ENCODE assay signal across 28 cellular contexts in genomic region chr14:61215222-61216010, GRCh38.
DNase-seq lines count a peak whose midpoint lies in the region; ATAC-seq and TF ChIP-seq lines count a peak whose summit lies in the region.
"Had no signal": no experiment of that assay in that cellular context is flagged by ENCODE, and none has a peak within 500 bp of the region (broad histone marks: within the 10 kb centered on the region; RNA-seq: fewer than 3 reads in every experiment).

No MANE protein-coding gene starts in this region.

- no peak overlapping the region for H3K9ac ChIP-seq in SK-N-MC (ENCODE audit: insufficient read length)
- H3K9ac ChIP-seq in colonic mucosa (ENCODE audit: low read depth in 2 of 2, low read length in 2 of 2): no peak overlapping the region

- H3K4me3 ChIP-seq in SK-N-MC (no peak overlapping the region), psoas muscle (no peak overlapping the region), colonic mucosa (no peak overlapping the region)
- H3K4me3 ChIP-seq: GM12878, lower lobe of right lung had no signal

- ATAC-seq in psoas muscle (peak; percentile 80 to 91 (median 86)), HG03521 (IDR thresholded peaks at IDR 0.05; ENCODE audit: unreplicated experiment) (no peak)
- ATAC-seq: activated CD8-positive, alpha-beta T cell treated with anti-CD3 and anti-CD28 coated beads for 36 hours; GM12878; HepG2; lower lobe of right lung; natural killer cell had no signal

- H3K27me3 ChIP-seq in psoas muscle (ENCODE audit: insufficient read depth in 3 of 3, low read length in 2 of 3): no peaks in the 10 kb centered on the region
- H3K27me3 ChIP-seq in colonic mucosa: no peaks in the 10 kb centered on the region

- H3K4me1 ChIP-seq in psoas muscle (peaks cover 21% of the 10 kb centered on the region), colonic mucosa (no peaks in the 10 kb centered on the region)
- H3K4me1 ChIP-seq: lower lobe of right lung had no signal

- H3K4me3 Mint-ChIP-seq in activated T-helper 1 cell treated with anti-CD3 and anti-CD28 coated beads, Interleukin-12 subunit alpha, Interleukin-12 subunit beta, Interleukin-2, Interleukin-4 antibody, amounts not matched to agents 30 ng/mL and 10 ng/mL and 1 ng/mL, durations not matched to agents 14 hours and 24 hours and 36 hours: no peak overlapping the region
- H3K4me3 Mint-ChIP-seq: activated CD8-positive, alpha-beta T cell treated with anti-CD3 and anti-CD28 coated beads for 36 hours; activated naive CD4-positive, alpha-beta T cell treated with anti-CD3 and anti-CD28 coated beads, Interleukin-2, amount 10 ng/mL, durations not matched to agents 7 days and 5 days; natural killer cell had no signal

- peak; percentile 1 for DNase-seq in CD1c-positive myeloid dendritic cell (ENCODE audit: extremely low spot score)
- no peak for DNase-seq in SK-N-MC (ENCODE audit: low read depth, low spot score)
- DNase-seq in fibroblast of peridontal ligament (ENCODE audit: extremely low read depth): peak; percentile 73
- peak; percentile 21 to 56 for DNase-seq in psoas muscle
- DNase-seq in amygdala (lab: John Stamatoyannopoulos, UW): no peak
- no peak for DNase-seq in colonic mucosa
- no peak for DNase-seq in activated T-helper 1 cell treated with anti-CD3 and anti-CD28 coated beads, Interleukin-12 subunit alpha, Interleukin-12 subunit beta, Interleukin-2, Interleukin-4 antibody, amounts not matched to agents 30 ng/mL and 10 ng/mL and 1 ng/mL, durations not matched to agents 14 hours and 24 hours and 36 hours (ENCODE audit: low spot score)
- DNase-seq: activated CD8-positive, alpha-beta memory T cell treated with anti-CD3 and anti-CD28 coated beads, Interleukin-2, amount 50 U/mL, for 48 hours; activated CD8-positive, alpha-beta T cell treated with anti-CD3 and anti-CD28 coated beads for 36 hours; activated naive CD4-positive, alpha-beta T cell treated with anti-CD3 and anti-CD28 coated beads, Interleukin-2, amount 10 ng/mL, durations not matched to agents 7 days and 5 days; DMS 273 treated with DMSO at 0.1 percent for 48 hours; effector CD8-positive, alpha-beta T cell; H7; Karpas-422; lower lobe of right lung; MV-4-11; natural killer cell; NCI-H1436; NCI-H2081 treated with DMSO at 0.1 percent for 48 hours; NCI-H226; occipital lobe; retina; Right ventricle myocardium superior; small intestine; stimulated activated naive CD4-positive, alpha-beta T cell treated with Interleukin-2 at 50 U/mL for 16 hours had no signal

- no peaks in the 10 kb centered on the region for H3K9me3 Mint-ChIP-seq in activated T-helper 1 cell treated with anti-CD3 and anti-CD28 coated beads, Interleukin-12 subunit alpha, Interleukin-12 subunit beta, Interleukin-2, Interleukin-4 antibody, amounts not matched to agents 30 ng/mL and 10 ng/mL and 1 ng/mL, durations not matched to agents 14 hours and 24 hours and 36 hours
- H3K9me3 Mint-ChIP-seq: activated CD8-positive, alpha-beta T cell treated with anti-CD3 and anti-CD28 coated beads for 36 hours; activated naive CD4-positive, alpha-beta T cell treated with anti-CD3 and anti-CD28 coated beads, Interleukin-2, amount 10 ng/mL, durations not matched to agents 7 days and 5 days; natural killer cell had no signal

- H3K27me3 Mint-ChIP-seq in activated T-helper 1 cell treated with anti-CD3 and anti-CD28 coated beads, Interleukin-12 subunit alpha, Interleukin-12 subunit beta, Interleukin-2, Interleukin-4 antibody, amounts not matched to agents 30 ng/mL and 10 ng/mL and 1 ng/mL, durations not matched to agents 14 hours and 24 hours and 36 hours (ENCODE audit: insufficient read depth): peaks cover 21% of the 10 kb centered on the region

- no peaks in the 10 kb centered on the region for H3K9me3 ChIP-seq in SK-N-MC (ENCODE audit: low read depth, low read length)
- no peaks in the 10 kb centered on the region for H3K9me3 ChIP-seq in psoas muscle
- no peaks in the 10 kb centered on the region for H3K9me3 ChIP-seq in colonic mucosa
- H3K9me3 ChIP-seq: lower lobe of right lung had no signal

- no peaks in the 10 kb centered on the region for H3K4me1 Mint-ChIP-seq in activated T-helper 1 cell treated with anti-CD3 and anti-CD28 coated beads, Interleukin-12 subunit alpha, Interleukin-12 subunit beta, Interleukin-2, Interleukin-4 antibody, amounts not matched to agents 30 ng/mL and 10 ng/mL and 1 ng/mL, durations not matched to agents 14 hours and 24 hours and 36 hours (ENCODE audit: low read depth)
- H3K4me1 Mint-ChIP-seq: activated naive CD4-positive, alpha-beta T cell treated with anti-CD3 and anti-CD28 coated beads, Interleukin-2, amount 10 ng/mL, durations not matched to agents 7 days and 5 days; natural killer cell had no signal

- H3K36me3 Mint-ChIP-seq in activated T-helper 1 cell treated with anti-CD3 and anti-CD28 coated beads, Interleukin-12 subunit alpha, Interleukin-12 subunit beta, Interleukin-2, Interleukin-4 antibody, amounts not matched to agents 30 ng/mL and 10 ng/mL and 1 ng/mL, durations not matched to agents 14 hours and 24 hours and 36 hours (ENCODE audit: low read depth): no peaks in the 10 kb centered on the region
- H3K36me3 Mint-ChIP-seq: activated naive CD4-positive, alpha-beta T cell treated with anti-CD3 and anti-CD28 coated beads, Interleukin-2, amount 10 ng/mL, durations not matched to agents 7 days and 5 days; natural killer cell had no signal

- no peaks in the 10 kb centered on the region for H3K36me3 ChIP-seq in SK-N-MC (ENCODE audit: insufficient read depth, low read length)
- no peaks in the 10 kb centered on the region for H3K36me3 ChIP-seq in psoas muscle (ENCODE audit: insufficient read depth in 1 of 2, low read depth in 1 of 2)
- no peaks in the 10 kb centered on the region for H3K36me3 ChIP-seq in colonic mucosa
- H3K36me3 ChIP-seq: lower lobe of right lung had no signal

- no peak overlapping the region for H3K27ac Mint-ChIP-seq in activated T-helper 1 cell treated with anti-CD3 and anti-CD28 coated beads, Interleukin-12 subunit alpha, Interleukin-12 subunit beta, Interleukin-2, Interleukin-4 antibody, amounts not matched to agents 30 ng/mL and 10 ng/mL and 1 ng/mL, durations not matched to agents 14 hours and 24 hours and 36 hours
- H3K27ac Mint-ChIP-seq: activated CD8-positive, alpha-beta T cell treated with anti-CD3 and anti-CD28 coated beads for 36 hours; activated naive CD4-positive, alpha-beta T cell treated with anti-CD3 and anti-CD28 coated beads, Interleukin-2, amount 10 ng/mL, durations not matched to agents 7 days and 5 days; natural killer cell had no signal

- 41 to 67% (median 65%) methylated on average over 5 of the region's 5 CpGs for WGBS in psoas muscle, 3 donors

- no peak for TF ChIP-seq CTCF in psoas muscle (IDR thresholded peaks at IDR 0.05)
- no peak for TF ChIP-seq CTCF in colonic mucosa (IDR thresholded peaks at IDR 0.05)

- peak overlapping the region; percentile 98 for H3K27ac ChIP-seq in SK-N-MC
- H3K27ac ChIP-seq in psoas muscle: peak overlapping the region; percentile 75
- H3K27ac ChIP-seq in colonic mucosa: no peak overlapping the region
- H3K27ac ChIP-seq: lower lobe of right lung had no signal

- intact Hi-C loops in psoas muscle (cut with DNase I): no loop called here
- intact Hi-C loops in colonic mucosa (cut with DNase I): no loop called here
- intact Hi-C loops in activated T-helper 1 cell treated with anti-CD3 and anti-CD28 coated beads, Interleukin-12 subunit alpha, Interleukin-12 subunit beta, Interleukin-2, Interleukin-4 antibody, amounts not matched to agents 30 ng/mL and 10 ng/mL and 1 ng/mL, durations not matched to agents 14 hours and 24 hours and 36 hours (cut with micrococcal nuclease): no loop called here

Comparison
In these comparisons a context has a peak if more than half of its experiments do, and no peak if none do; other contexts are left out.
1. DNase-seq: peak in CD1c-positive myeloid dendritic cell (single experiment), fibroblast of peridontal ligament (single experiment) and psoas muscle (2 of 2); none in SK-N-MC (single experiment), amygdala (0 of 56), colonic mucosa (single experiment) and activated T-helper 1 cell treated with anti-CD3 and anti-CD28 coated beads, Interleukin-12 subunit alpha, Interleukin-12 subunit beta, Interleukin-2, Interleukin-4 antibody, amounts not matched to agents 30 ng/mL and 10 ng/mL and 1 ng/mL, durations not matched to agents 14 hours and 24 hours and 36 hours (single experiment).